16 cellular contexts compared by ENCODE assay signal in the genomic region with DNA sequence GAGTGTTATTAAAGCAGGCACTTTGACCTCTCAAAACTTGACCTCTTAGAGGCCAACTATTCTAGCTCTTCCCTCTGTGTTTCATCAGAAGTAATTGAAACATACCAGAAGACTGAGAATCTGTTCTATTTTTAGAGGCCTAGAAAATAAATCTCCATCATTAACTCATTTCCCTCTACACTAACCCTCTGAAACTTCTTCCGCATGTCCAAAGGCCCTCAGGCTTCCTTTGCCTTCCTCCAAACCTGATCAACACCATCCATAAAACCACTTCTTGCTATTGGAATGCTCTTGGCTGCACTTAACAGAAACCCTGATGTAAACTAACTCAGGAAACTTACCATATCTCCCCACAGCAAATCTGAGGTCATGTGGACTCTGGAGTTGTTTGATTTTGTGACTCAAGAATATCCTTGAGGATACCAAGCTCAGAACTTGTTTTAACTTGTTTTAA.
DNase-seq lines count a peak whose midpoint lies in the region; ATAC-seq and TF ChIP-seq lines count a peak whose summit lies in the region.
"Had no signal": no experiment of that assay in that cellular context is flagged by ENCODE, and none has a peak within 500 bp of the region (broad histone marks: within the 10 kb centered on the region; RNA-seq: fewer than 3 reads in every experiment).

No MANE protein-coding gene starts in this region.

- H3K4me1 ChIP-seq in RWPE2 (ENCODE audit: insufficient read depth, poor library complexity, severe bottlenecking) (peaks cover 27% of the 10 kb centered on the region), spleen (peaks cover 0 to 3% (median 0%) of the 10 kb centered on the region in 6 donors)
- H3K4me1 ChIP-seq: uterus had no signal

- no peaks in the 10 kb centered on the region for H3K36me3 Mint-ChIP-seq in osteocyte (ENCODE audit: unreplicated experiment)
- H3K36me3 Mint-ChIP-seq: CD14-positive monocyte had no signal

- intact Hi-C loops in spleen (cut with DNase I; ENCODE audit: low total_unique reads) (no loop called here), dorsolateral prefrontal cortex (cut with DNase I) (no loop called here)

- WGBS in spleen, 5 donors, result 78 to 90% (median 84%) methylated on average over 1 of the region's 1 CpG

- DNase-seq in BJ (ENCODE audit: low read depth) (peak; percentile 93), RWPE2 (ENCODE audit: low spot score) (no peak), fibroblast of mammary gland (ENCODE audit: low read depth) (peak; percentile 8), osteocyte (ENCODE audit: extremely low spot score, unreplicated experiment) (no peak), spleen (no peak), dorsolateral prefrontal cortex (no peak), LoVo (ENCODE audit: low spot score) (no peak)
- DNase-seq: activated naive CD4-positive, alpha-beta T cell treated with anti-CD3 and anti-CD28 coated beads for 36 hours; NCI-H2029; SHP77; stimulated activated CD4-positive, alpha-beta T cell treated with anti-CD3 and anti-CD28 coated beads, Interleukin-4, amount 100 ng/mL, for 1 hour; uterus had no signal

- POLR2A ChIA-PET in BJ (lab: Charles Lee), result interaction anchor here (0.8 kb wide), 1 partner anchor 10 kb away, joined by 3 read pairs; no protein-coding TSS in a partner anchor

- H3K27me3 ChIP-seq in BJ (ENCODE audit: control insufficient read depth, insufficient read depth, low read length) (no peaks in the 10 kb centered on the region), RWPE2 (ENCODE audit: insufficient read depth, poor library complexity, severe bottlenecking) (no peaks in the 10 kb centered on the region), spleen (replicated peaks in 1 of 7) (no peaks in the 10 kb centered on the region), dorsolateral prefrontal cortex (no peaks in the 10 kb centered on the region)
- H3K27me3 ChIP-seq: uterus had no signal

- H3K4me3 ChIP-seq in BJ (ENCODE audit: low read depth, low read length) (no peak overlapping the region), RWPE2 (ENCODE audit: severe bottlenecking) (no peak overlapping the region), fibroblast of mammary gland (ENCODE audit: control insufficient read depth, low read depth, low read length) (no peak overlapping the region), spleen (no peak overlapping the region), dorsolateral prefrontal cortex (no peak overlapping the region)
- H3K4me3 ChIP-seq: uterus had no signal

- H3K9me3 ChIP-seq in RWPE2 (ENCODE audit: severe bottlenecking) (no peaks in the 10 kb centered on the region), spleen (peaks cover 0 to 16% (median 13%) of the 10 kb centered on the region in 8 donors)
- H3K9me3 ChIP-seq: uterus had no signal

- TF ChIP-seq CTCF in BJ (IDR thresholded peaks at IDR 0.05; ENCODE audit: insufficient read depth, low read depth, low read length) (no peak), RWPE2 (IDR thresholded peaks at IDR 0.05; ENCODE audit: poor library complexity, severe bottlenecking) (no peak), fibroblast of mammary gland (conservative IDR thresholded peaks at IDR 0.05; ENCODE audit: control insufficient read depth, insufficient read depth, low read depth, low read length) (no peak), osteocyte (IDR thresholded peaks at IDR 0.05) (no peak), spleen (IDR thresholded peaks at IDR 0.05 in 8 of 11, conservative IDR thresholded peaks at IDR 0.05 in 3 of 11) (no peak), dorsolateral prefrontal cortex (IDR thresholded peaks at IDR 0.05 in 54 of 56, conservative IDR thresholded peaks at IDR 0.05 in 2 of 56; ENCODE audit: low read depth in 1 of 56, partially characterized antibody in 56 of 56) (no peak)

- no peak overlapping the region for H3K4me3 Mint-ChIP-seq in osteocyte (ENCODE audit: unreplicated experiment)
- H3K4me3 Mint-ChIP-seq: activated naive CD4-positive, alpha-beta T cell treated with anti-CD3 and anti-CD28 coated beads for 36 hours; CD14-positive monocyte had no signal

- CTCF ChIA-PET in BJ (lab: Yijun Ruan, JAX), result interaction anchor here (0.7 kb wide), 2 partner anchors 17 to 142 kb away, joined by 3 to 4 read pairs; no protein-coding TSS in a partner anchor

- no peaks in the 10 kb centered on the region for H3K4me1 Mint-ChIP-seq in osteocyte (ENCODE audit: unreplicated experiment)
- H3K4me1 Mint-ChIP-seq: CD14-positive monocyte had no signal

- no peaks in the 10 kb centered on the region for H3K36me3 ChIP-seq in BJ (ENCODE audit: control insufficient read depth, insufficient read depth, low read length)
- no peaks in the 10 kb centered on the region for H3K36me3 ChIP-seq in RWPE2 (ENCODE audit: low read depth)
- H3K36me3 ChIP-seq in spleen, result no peaks in the 10 kb centered on the region
- H3K36me3 ChIP-seq: uterus had no signal

- H3K9me3 Mint-ChIP-seq in osteocyte (ENCODE audit: unreplicated experiment), result peaks cover 5% of the 10 kb centered on the region

- peak; percentile 85 for ATAC-seq in RWPE2 (ENCODE audit: low read depth)
- ATAC-seq in GM18519 (IDR thresholded peaks at IDR 0.05; ENCODE audit: low FRiP score, unreplicated experiment), result no peak

- H3K27me3 Mint-ChIP-seq in osteocyte (ENCODE audit: unreplicated experiment), result no peaks in the 10 kb centered on the region

- H3K27ac Mint-ChIP-seq in osteocyte (ENCODE audit: unreplicated experiment), result peak overlapping the region; percentile 8
- H3K27ac Mint-ChIP-seq: activated naive CD4-positive, alpha-beta T cell treated with anti-CD3 and anti-CD28 coated beads for 36 hours; CD14-positive monocyte; progenitor cell of endocrine pancreas had no signal

- no peak for TF ChIP-seq POLR2A in spleen (IDR thresholded peaks at IDR 0.05)

- H3K27ac ChIP-seq in RWPE2 (ENCODE audit: poor library complexity, severe bottlenecking) (peak overlapping the region; percentile 59), spleen (peak overlapping the region in 2 of 8 donors; percentile 25 to 27), dorsolateral prefrontal cortex (no peak overlapping the region)
- H3K27ac ChIP-seq: KMS-11 had no signal

Comparison
In these comparisons a context has a peak if more than half of its experiments do, and no peak if none do; other contexts are left out.
1. DNase-seq: peak in BJ (single experiment) and fibroblast of mammary gland (single experiment); none in RWPE2 (single experiment), osteocyte (single experiment), spleen (single experiment), dorsolateral prefrontal cortex (0 of 10) and LoVo (single experiment).